In genomic region chr11:78664606-78665005, GRCh38 we compare ENCODE assay signal across 25 cellular contexts.
DNase-seq lines count a peak whose midpoint lies in the region; ATAC-seq, FAIRE-seq and TF ChIP-seq lines count a peak whose summit lies in the region.
"Had no signal": no experiment of that assay in that cellular context is flagged by ENCODE, and none has a peak within 500 bp of the region (broad histone marks: within the 10 kb centered on the region; RNA-seq: fewer than 3 reads in every experiment).

No MANE protein-coding gene starts in this region.

- H3K4me1 Mint-ChIP-seq in activated naive CD4-positive, alpha-beta T cell treated with anti-CD3 and anti-CD28 coated beads, Interleukin-2, amount 10 ng/mL, durations not matched to agents 7 days and 5 days, result no peaks in the 10 kb centered on the region

- peak; percentile 13 for DNase-seq in ELR (ENCODE audit: low read depth)
- DNase-seq in RPMI7951 (ENCODE audit: low read depth), result peak; percentile 72
- DNase-seq in islet precursor cell, result peak; percentile 12
- no peak for DNase-seq in pancreas
- DNase-seq in GDM1 (lab: John Stamatoyannopoulos, UW), result no peak
- no peak for DNase-seq in activated naive CD4-positive, alpha-beta T cell treated with Interleukin-2 at 50 U/mL for 16 hours
- no peak for DNase-seq in activated naive CD4-positive, alpha-beta T cell treated with anti-CD3 and anti-CD28 coated beads, Interleukin-2, amount 10 ng/mL, durations not matched to agents 7 days and 5 days
- DNase-seq: CD8-positive, alpha-beta T cell; DMS 273 treated with DMSO at 0.1 percent for 48 hours; DMS79; HCEC 1CT; Karpas-422; NCI-H1092 treated with DMSO at 0.1 percent for 48 hours; NCI-H1436 treated with DMSO at 0.1 percent for 48 hours; NCI-H187 treated with DMSO at 0.1 percent for 48 hours; NCI-H524; NCI-H748 treated with DMSO at 0.1 percent for 48 hours; SJCRH30 had no signal

- no peaks in the 10 kb centered on the region for H3K4me1 ChIP-seq in pancreas
- H3K4me1 ChIP-seq: A549, SJCRH30 had no signal

- no peak for ATAC-seq in pancreas
- ATAC-seq: A549; CD8-positive, alpha-beta T cell; Right ventricle myocardium inferior; SK-N-SH treated with all-trans-retinoic acid at 6 μM for 48 hours had no signal

- WGBS in pancreas, 2 donors, result 91% methylated on average over 1 of the region's 1 CpG

- no peaks in the 10 kb centered on the region for H3K36me3 ChIP-seq in pancreas
- H3K36me3 ChIP-seq: SJCRH30 had no signal

- H3K27me3 Mint-ChIP-seq in activated naive CD4-positive, alpha-beta T cell treated with anti-CD3 and anti-CD28 coated beads, Interleukin-2, amount 10 ng/mL, durations not matched to agents 7 days and 5 days, result peaks cover 21% of the 10 kb centered on the region

- H3K9me3 Mint-ChIP-seq in activated naive CD4-positive, alpha-beta T cell treated with anti-CD3 and anti-CD28 coated beads, Interleukin-2, amount 10 ng/mL, durations not matched to agents 7 days and 5 days, result no peaks in the 10 kb centered on the region
- H3K9me3 Mint-ChIP-seq: CD8-positive, alpha-beta T cell had no signal

- no peak for TF ChIP-seq CTCF in pancreas (IDR thresholded peaks at IDR 0.05)

- FAIRE-seq in pancreas (lab: Jason Lieb, UNC), result no peak
- FAIRE-seq: A549, GM18507, H1 had no signal

- H3K27ac ChIP-seq in pancreas, result no peak overlapping the region
- H3K27ac ChIP-seq: A549, C4-2B, HL-60, SJCRH30 had no signal

- no peak overlapping the region for H3K4me3 ChIP-seq in pancreas
- H3K4me3 ChIP-seq: A549, SJCRH30 had no signal

- CTCF ChIA-PET in activated naive CD4-positive, alpha-beta T cell treated with anti-CD3 and anti-CD28 coated beads, Interleukin-2, amount 10 ng/mL, durations not matched to agents 7 days and 5 days (lab: Charles Lee), result interaction anchor here (1.0 to 4.7 kb wide), 3 partner anchors 18 to 20 kb away, joined by 3 to 24 read pairs (median 4); no protein-coding TSS in a partner anchor

- H3K9me3 ChIP-seq in pancreas, result no peaks in the 10 kb centered on the region
- H3K9me3 ChIP-seq: A549, SJCRH30 had no signal

- H3K36me3 Mint-ChIP-seq in activated naive CD4-positive, alpha-beta T cell treated with anti-CD3 and anti-CD28 coated beads, Interleukin-2, amount 10 ng/mL, durations not matched to agents 7 days and 5 days, result no peaks in the 10 kb centered on the region
- H3K36me3 Mint-ChIP-seq: CD8-positive, alpha-beta T cell had no signal

- no peaks in the 10 kb centered on the region for H3K27me3 ChIP-seq in pancreas
- H3K27me3 ChIP-seq: SJCRH30 had no signal

- intact Hi-C loops in pancreas (cut with DNase I), result no loop called here

- H3K27ac Mint-ChIP-seq in activated naive CD4-positive, alpha-beta T cell treated with anti-CD3 and anti-CD28 coated beads, Interleukin-2, amount 10 ng/mL, durations not matched to agents 7 days and 5 days, result no peak overlapping the region
- H3K27ac Mint-ChIP-seq: CD8-positive, alpha-beta T cell had no signal

- H3K4me3 Mint-ChIP-seq in activated naive CD4-positive, alpha-beta T cell treated with anti-CD3 and anti-CD28 coated beads, Interleukin-2, amount 10 ng/mL, durations not matched to agents 7 days and 5 days, result no peak overlapping the region
- H3K4me3 Mint-ChIP-seq: CD8-positive, alpha-beta T cell had no signal

Comparison
In these comparisons a context has a peak if more than half of its experiments do, and no peak if none do; other contexts are left out.
1. DNase-seq: peak in ELR (single experiment), RPMI7951 (single experiment) and islet precursor cell (single experiment); none in pancreas (0 of 6), GDM1 (single experiment), activated naive CD4-positive, alpha-beta T cell treated with Interleukin-2 at 50 U/mL for 16 hours (single experiment) and activated naive CD4-positive, alpha-beta T cell treated with anti-CD3 and anti-CD28 coated beads, Interleukin-2, amount 10 ng/mL, durations not matched to agents 7 days and 5 days (single experiment).